8 cellular contexts compared by ENCODE assay signal in genomic region chr17:57622886-57623433, GRCh38.
DNase-seq lines count a peak whose midpoint lies in the region; ATAC-seq, FAIRE-seq and TF ChIP-seq lines count a peak whose summit lies in the region.

No MANE protein-coding gene starts in this region.

- peaks cover 10% of the 10 kb centered on the region for H3K36me3 Mint-ChIP-seq in activated CD8-positive, alpha-beta T cell treated with anti-CD3 and anti-CD28 coated beads for 36 hours (ENCODE audit: low read depth)

- POLR2A ChIA-PET in activated CD8-positive, alpha-beta T cell treated with anti-CD3 and anti-CD28 coated beads for 36 hours (lab: Charles Lee): interaction anchor here (0.8 to 1.0 kb wide), 2 partner anchors 32 to 183 kb away, joined by 3 read pairs; no protein-coding TSS in a partner anchor

- H3K36me3 ChIP-seq in small intestine (ENCODE audit: control insufficient read depth in 2 of 2, insufficient read depth in 2 of 2, low read length in 2 of 2): no peaks in the 10 kb centered on the region

- peak; percentile 24 for DNase-seq in GM04503 (ENCODE audit: low read depth)
- DNase-seq in activated CD8-positive, alpha-beta T cell treated with anti-CD3 and anti-CD28 coated beads for 36 hours: peak; percentile 42
- peak; percentile 88 for DNase-seq in kidney tubule cell (ENCODE audit: low spot score)
- no peak for DNase-seq in DMS153 treated with DMSO at 0.1 percent for 48 hours (lab: John Stamatoyannopoulos, UW; ENCODE audit: unreplicated experiment)
- DNase-seq in small intestine: no peak
- DNase-seq in inferior parietal cortex (ENCODE audit: extremely low spot score): no peak

- no peaks in the 10 kb centered on the region for H3K4me1 ChIP-seq in small intestine (ENCODE audit: control insufficient read depth in 2 of 2, insufficient read depth in 1 of 2, low read depth in 1 of 2, low read length in 1 of 2)

- no peaks in the 10 kb centered on the region for H3K27me3 Mint-ChIP-seq in activated CD8-positive, alpha-beta T cell treated with anti-CD3 and anti-CD28 coated beads for 36 hours

- peak overlapping the region; percentile 25 for H3K27ac Mint-ChIP-seq in activated CD8-positive, alpha-beta T cell treated with anti-CD3 and anti-CD28 coated beads for 36 hours

- ATAC-seq in GM21360 (IDR thresholded peaks at IDR 0.05; ENCODE audit: unreplicated experiment) (peak; percentile 82), HG03565 (IDR thresholded peaks at IDR 0.05; ENCODE audit: unreplicated experiment) (peak; percentile 75)
- peak; percentile 37 for ATAC-seq in activated CD8-positive, alpha-beta T cell treated with anti-CD3 and anti-CD28 coated beads for 36 hours

- CTCF ChIA-PET in activated CD8-positive, alpha-beta T cell treated with anti-CD3 and anti-CD28 coated beads for 36 hours (lab: Charles Lee): interaction anchor here (0.9 to 1.1 kb wide), 2 partner anchors 22 to 25 kb away, joined by 4 to 6 read pairs; no protein-coding TSS in a partner anchor

- H3K27me3 ChIP-seq in small intestine (ENCODE audit: control insufficient read depth in 2 of 2, insufficient read depth in 2 of 2, low read length in 2 of 2): no peaks in the 10 kb centered on the region

- H3K27ac ChIP-seq in small intestine (ENCODE audit: low read depth in 1 of 2, low read length in 1 of 2): peak overlapping the region in 1 of 2 donors; percentile 6

- TF ChIP-seq CTCF in activated CD8-positive, alpha-beta T cell treated with anti-CD3 and anti-CD28 coated beads for 36 hours (IDR thresholded peaks at IDR 0.05): no peak

- intact Hi-C loops in activated CD8-positive, alpha-beta T cell treated with anti-CD3 and anti-CD28 coated beads for 36 hours (cut with micrococcal nuclease): no loop called here

- no peaks in the 10 kb centered on the region for H3K9me3 Mint-ChIP-seq in activated CD8-positive, alpha-beta T cell treated with anti-CD3 and anti-CD28 coated beads for 36 hours

- H3K4me3 Mint-ChIP-seq in activated CD8-positive, alpha-beta T cell treated with anti-CD3 and anti-CD28 coated beads for 36 hours: no peak overlapping the region

- WGBS in small intestine, 3 donors: 66 to 85% (median 79%) methylated on average over 12 of the region's 12 CpGs

- H3K4me3 ChIP-seq in small intestine (ENCODE audit: low read depth in 1 of 2, low read length in 2 of 2): no peak overlapping the region

- no peaks in the 10 kb centered on the region for H3K9me3 ChIP-seq in small intestine (ENCODE audit: control insufficient read depth, low read depth)

- H3K4me1 Mint-ChIP-seq in activated CD8-positive, alpha-beta T cell treated with anti-CD3 and anti-CD28 coated beads for 36 hours (ENCODE audit: low read depth): peaks cover 26% of the 10 kb centered on the region

- no peak for FAIRE-seq in small intestine (lab: Jason Lieb, UNC)

Comparison
In these comparisons a context has a peak if more than half of its experiments do, and no peak if none do; other contexts are left out.
1. DNase-seq: peak in GM04503 (single experiment), activated CD8-positive, alpha-beta T cell treated with anti-CD3 and anti-CD28 coated beads for 36 hours (single experiment) and kidney tubule cell (single experiment); none in DMS153 treated with DMSO at 0.1 percent for 48 hours (single experiment), small intestine (single experiment) and inferior parietal cortex (single experiment).
2. Peak in every context shown above with its lines, with median percentiles within 50 percentile points of each other: ATAC-seq.